In the genomic region with DNA sequence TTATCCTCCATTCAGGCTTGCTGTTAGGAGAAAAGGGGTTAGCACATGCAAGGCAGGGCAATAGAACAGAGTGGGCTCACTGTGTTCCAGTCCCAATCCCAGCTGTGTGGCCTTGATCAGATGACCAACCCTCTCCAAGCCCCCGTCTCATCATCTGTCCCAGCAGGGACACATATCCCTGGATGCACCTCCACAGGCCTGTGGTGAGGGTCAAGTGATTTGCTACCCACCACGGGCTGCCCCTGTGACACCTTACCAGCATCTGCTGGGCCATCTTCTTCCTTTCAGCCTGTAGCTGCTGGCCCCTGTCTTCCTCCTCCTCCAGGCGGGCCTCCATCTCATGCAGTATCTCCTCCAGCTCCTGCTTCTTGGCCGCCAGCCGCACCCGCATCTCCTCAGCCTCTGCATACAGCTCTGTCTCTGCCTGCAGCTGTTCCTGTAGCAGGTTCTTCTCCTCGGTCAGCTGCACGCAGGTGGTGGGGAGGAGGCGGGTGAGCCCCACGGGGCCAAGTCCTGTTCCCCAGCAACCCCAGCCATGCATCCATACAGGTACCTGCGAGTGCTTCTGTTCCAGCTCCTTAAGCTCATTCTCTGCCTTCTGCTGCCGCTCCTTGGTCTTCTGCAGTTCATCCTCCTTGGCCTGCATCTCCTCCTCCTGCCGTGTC, we compare ENCODE assay signal across 16 cellular contexts.
"Had no signal": no experiment of that assay in that cellular context is flagged by ENCODE, and none has a peak within 500 bp of the region (broad histone marks: within the 10 kb centered on the region; RNA-seq: fewer than 3 reads in every experiment).

No MANE protein-coding gene starts in this region.

- H3K9me3 Mint-ChIP-seq: activated T-helper 2 cell treated with anti-CD3 and anti-CD28 coated beads, Interferon-gamma antibody, Interleukin-2, Interleukin-4, amounts not matched to agents 10 μg/mL and 5 μg/mL and 100 μg/mL, durations not matched to agents 14 hours and 24 hours and 36 hours; endodermal cell had no signal

- DNase-seq: activated naive CD4-positive, alpha-beta T cell treated with Interleukin-2 at 50 U/mL for 16 hours; activated T-cell treated with anti-CD3 and anti-CD28 coated beads, Interleukin-2, amount 50 U/mL, for 1 hour; anterior cingulate cortex; body of pancreas; cortex of kidney; endodermal cell; heart right ventricle; islet precursor cell; left cardiac atrium; naive B cell; posterior cingulate gyrus; right lobe of liver; small intestine; stimulated activated naive CD4-positive, alpha-beta T cell treated with Interleukin-2 at 50 U/mL for 16 hours; T-helper 9 cell had no signal

- H3K4me1 Mint-ChIP-seq: endodermal cell had no signal

- H3K27ac Mint-ChIP-seq: activated T-helper 2 cell treated with anti-CD3 and anti-CD28 coated beads, Interferon-gamma antibody, Interleukin-2, Interleukin-4, amounts not matched to agents 10 μg/mL and 5 μg/mL and 100 μg/mL, durations not matched to agents 14 hours and 24 hours and 36 hours; endodermal cell had no signal

- ATAC-seq: body of pancreas, heart right ventricle, left cardiac atrium, right lobe of liver had no signal

- H3K27me3 Mint-ChIP-seq: naive B cell had no signal

- H3K4me3 Mint-ChIP-seq: endodermal cell, naive B cell had no signal
